In the genomic region with DNA sequence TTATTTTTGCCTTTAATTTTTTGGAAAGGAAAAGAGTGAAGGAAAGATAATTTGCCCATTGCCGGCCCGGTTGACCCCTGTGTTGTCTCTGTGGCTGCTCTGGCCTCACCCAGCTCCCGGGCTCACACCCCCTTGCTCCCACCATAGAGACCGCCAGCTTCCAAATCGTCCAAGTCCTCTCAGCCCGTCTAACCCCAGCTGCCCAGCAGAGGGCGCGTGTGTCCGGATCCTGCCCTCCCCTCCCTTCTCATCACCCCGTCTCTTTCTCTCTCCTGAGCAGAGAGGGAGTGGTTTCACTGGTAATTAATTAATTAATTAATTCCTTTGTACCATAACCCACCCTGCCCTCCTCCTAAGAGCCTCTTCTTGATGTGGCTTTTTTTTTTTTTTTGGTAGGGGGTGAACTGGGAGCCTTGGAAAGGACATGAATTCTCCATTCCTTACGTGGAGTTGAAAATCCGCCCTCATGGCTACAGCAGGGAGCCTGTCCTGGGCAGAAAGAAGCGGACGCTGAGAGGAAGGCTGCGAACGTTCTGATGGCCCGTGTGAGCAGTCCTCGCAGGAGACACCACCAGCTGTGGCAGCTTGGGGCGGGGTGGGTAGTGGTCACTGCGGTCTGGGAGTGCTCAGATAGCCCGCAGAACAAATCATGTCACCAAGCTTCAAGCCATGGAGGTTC, we compare ENCODE assay signal across 8 cellular contexts. TPM values are rescaled to one million over a fixed set of nuclear protein-coding genes. Genes with fewer than 3 reads are reported as not detected.
A peak's percentile ranks its signal among the peaks of the same experiment; 100 is the strongest.
DNase-seq lines count a peak whose midpoint lies in the region; ATAC-seq and TF ChIP-seq lines count a peak whose summit lies in the region.

No MANE protein-coding gene starts in this region.

- no peaks in the 10 kb centered on the region for H3K9me3 ChIP-seq in ascending aorta

- no peaks in the 10 kb centered on the region for H3K27me3 ChIP-seq in ascending aorta

- no peaks in the 10 kb centered on the region for H3K4me1 ChIP-seq in ascending aorta

- intact Hi-C loops in ascending aorta (cut with DNase I), result no loop called here

- ATAC-seq in GM21723 (IDR thresholded peaks at IDR 0.05; ENCODE audit: unreplicated experiment), result peak; percentile 44

- H3K36me3 ChIP-seq in ascending aorta, result no peaks in the 10 kb centered on the region

- H3K27ac ChIP-seq in ascending aorta, result no peak overlapping the region

- DNase-seq in COLO668 (lab: John Stamatoyannopoulos, UW; ENCODE audit: unreplicated experiment) (peak; percentile 66), NCI-H1105 (lab: John Stamatoyannopoulos, UW) (peak; percentile 50), T-helper 9 cell (peak; percentile 63), ascending aorta (ENCODE audit: low spot score in 2 of 2) (peak in 1 of 2 donors; percentile 80), iPS DF 4.7 (ENCODE audit: extremely low read depth, low spot score) (peak; percentile 81), GDM1 (lab: John Stamatoyannopoulos, UW) (no peak)
- peak; percentile 71 for DNase-seq in stimulated activated CD4-positive, alpha-beta T cell treated with anti-CD3 and anti-CD28 coated beads, Interleukin-12 subunit alpha, Interleukin-12 subunit beta, amount 100 ng/mL, for 4 hours

- H3K4me3 ChIP-seq in ascending aorta, result no peak overlapping the region

- TF ChIP-seq CTCF in ascending aorta (IDR thresholded peaks at IDR 0.05), result peak; percentile 32 to 78 (median 68)

RNA-seq across cellular contexts. Expression of gene KIAA0040, which starts 45.9 kb away (rescaled TPM):
- 36.7 TPM for total RNA-seq in ascending aorta
